ENCODE assay signal across 17 cellular contexts in genomic region chr13:99698010-99698815, GRCh38.
DNase-seq lines count a peak whose midpoint lies in the region; ATAC-seq, FAIRE-seq and TF ChIP-seq lines count a peak whose summit lies in the region.
"Had no signal": no experiment of that assay in that cellular context is flagged by ENCODE, and none has a peak within 500 bp of the region (broad histone marks: within the 10 kb centered on the region; RNA-seq: fewer than 3 reads in every experiment).

No MANE protein-coding gene starts in this region.

- H4K20me1 ChIP-seq in HepG2 (ENCODE audit: insufficient read depth, low read length): no peaks in the 10 kb centered on the region

- no TSS peak for BruUV-seq in Caco-2 (replicated peaks; lab: Mats Ljungman, UMichigan)
- no TSS peak for BruUV-seq in HepG2 (replicated peaks; lab: Mats Ljungman, UMichigan)

- no peak overlapping the region for H3K9ac ChIP-seq in HepG2 (ENCODE audit: insufficient read depth, low read depth, low read length)

- no peak overlapping the region for H3K27ac ChIP-seq in HepG2 (ENCODE audit: extremely low read length, insufficient read depth, low read length)
- H3K27ac ChIP-seq: 22Rv1, A549 had no signal

- H3K4me3 Mint-ChIP-seq in nephron progenitor cell: no peak overlapping the region
- no peak overlapping the region for H3K4me3 Mint-ChIP-seq in Caco-2 (ENCODE audit: unreplicated experiment)
- H3K4me3 Mint-ChIP-seq: CD14-positive monocyte; CD4-positive, alpha-beta memory T cell had no signal

- no peak overlapping the region for H2AFZ ChIP-seq in HepG2 (ENCODE audit: low read length)

- TF ChIP-seq POLR2A in HepG2 (IDR thresholded peaks at IDR 0.05; ENCODE audit: insufficient read depth in 1 of 2, low read depth in 2 of 2, low read length in 2 of 2): no peak

- no peak for TF ChIP-seq RAD21 in HepG2 (CRISPR knock-in tag; IDR thresholded peaks at IDR 0.05)

- no peak overlapping the region for H3K4me3 ChIP-seq in Caco-2 (ENCODE audit: low read depth, low read length)
- H3K4me3 ChIP-seq in HepG2 (replicated peaks in 1 of 3; ENCODE audit: insufficient read depth in 1 of 3, low read depth in 2 of 3, low read length in 3 of 3): no peak overlapping the region
- H3K4me3 ChIP-seq: A549 had no signal

- peak overlapping the region; percentile 83 for H3K27ac Mint-ChIP-seq in nephron progenitor cell
- H3K27ac Mint-ChIP-seq in Caco-2 (ENCODE audit: unreplicated experiment): no peak overlapping the region
- H3K27ac Mint-ChIP-seq: CD14-positive monocyte had no signal

- CTCF ChIA-PET in Caco-2 (lab: Charles Lee): no interaction called here
- CTCF ChIA-PET in HepG2 (lab: Yijun Ruan, JAX; ENCODE audit: low intra/inter-chr PET ratio, low total read pairs): no interaction called here

- H3K4me1 Mint-ChIP-seq in nephron progenitor cell (peaks cover 28% of the 10 kb centered on the region), Caco-2 (ENCODE audit: low read depth, unreplicated experiment) (no peaks in the 10 kb centered on the region)
- H3K4me1 Mint-ChIP-seq: CD14-positive monocyte had no signal

- in situ Hi-C loops in HepG2 (cut with HindIII; ENCODE audit: extremely low pct_ligation_motif_present, low pct_unique_long_range_greater_than_20kb): no loop called here

- no peak for FAIRE-seq in HepG2 (lab: Jason Lieb, UNC)
- FAIRE-seq: A549 had no signal

- peaks cover 2% of the 10 kb centered on the region for H3K27me3 Mint-ChIP-seq in nephron progenitor cell (ENCODE audit: low read depth, poor library complexity)
- H3K27me3 Mint-ChIP-seq in Caco-2 (ENCODE audit: insufficient read depth, unreplicated experiment): no peaks in the 10 kb centered on the region
- H3K27me3 Mint-ChIP-seq: CD4-positive, alpha-beta memory T cell had no signal

- H3K27me3 ChIP-seq in Caco-2 (replicated peaks; ENCODE audit: control insufficient read depth, insufficient read depth, low read length) (no peaks in the 10 kb centered on the region), HepG2 (ENCODE audit: control insufficient read depth in 1 of 2, insufficient read depth in 2 of 2, low read length in 2 of 2) (no peaks in the 10 kb centered on the region)

- TF ChIP-seq CTCF in nephron progenitor cell (IDR thresholded peaks at IDR 0.05) (no peak), Caco-2 (IDR thresholded peaks at IDR 0.05; ENCODE audit: insufficient read depth in 1 of 2, low read depth in 1 of 2, low read length in 1 of 2, severe bottlenecking in 1 of 2, unreplicated experiment in 1 of 2) (no peak), HepG2 (CRISPR knock-in tag; IDR thresholded peaks at IDR 0.05) (no peak)

- H3K36me3 Mint-ChIP-seq in nephron progenitor cell (ENCODE audit: low read depth) (no peaks in the 10 kb centered on the region), Caco-2 (ENCODE audit: insufficient read depth, unreplicated experiment) (no peaks in the 10 kb centered on the region)
- H3K36me3 Mint-ChIP-seq: CD14-positive monocyte had no signal

- POLR2A ChIA-PET in Caco-2 (lab: Charles Lee): no interaction called here
- POLR2A ChIA-PET in HepG2 (lab: Yijun Ruan, JAX): no interaction called here

- H3K4me2 ChIP-seq in HepG2 (ENCODE audit: low read depth, low read length): no peak overlapping the region
- H3K4me2 ChIP-seq: A549 had no signal

- H3K9me3 ChIP-seq in Caco-2: no peaks in the 10 kb centered on the region
- no peaks in the 10 kb centered on the region for H3K9me3 ChIP-seq in HepG2 (ENCODE audit: low read length)
- H3K9me3 ChIP-seq: A549 had no signal

- H3K36me3 ChIP-seq in Caco-2 (ENCODE audit: control insufficient read depth, insufficient read depth, low read length) (no peaks in the 10 kb centered on the region), HepG2 (replicated peaks in 1 of 2; ENCODE audit: control insufficient read depth in 1 of 2, insufficient read depth in 2 of 2, low read length in 2 of 2) (no peaks in the 10 kb centered on the region)

- H3K79me2 ChIP-seq in HepG2 (ENCODE audit: insufficient read depth, low read length): no peaks in the 10 kb centered on the region

- ATAC-seq in Right ventricle myocardium superior (ENCODE audit: poor library complexity) (no peak), HepG2 (no peak)
- ATAC-seq: A549, HCT116 had no signal

- TF ChIP-seq EP300 in HepG2 (IDR thresholded peaks at IDR 0.05; ENCODE audit: low read depth in 2 of 2, low read length in 2 of 2) (no peak), HepG2 (CRISPR knock-in tag; IDR thresholded peaks at IDR 0.05; ENCODE audit: borderline replicate concordance) (no peak)

- H3K4me1 ChIP-seq in Caco-2: no peaks in the 10 kb centered on the region
- peaks cover 15% of the 10 kb centered on the region for H3K4me1 ChIP-seq in HepG2 (ENCODE audit: insufficient read depth, low read length)
- H3K4me1 ChIP-seq: A549 had no signal

- WGBS in HepG2 (ENCODE audit: low lambda C conversion rate): 61% methylated on average over 8 of the region's 8 CpGs

- no peaks in the 10 kb centered on the region for H3K9me3 Mint-ChIP-seq in nephron progenitor cell
- no peaks in the 10 kb centered on the region for H3K9me3 Mint-ChIP-seq in Caco-2 (ENCODE audit: unreplicated experiment)
- H3K9me3 Mint-ChIP-seq: CD14-positive monocyte; CD4-positive, alpha-beta memory T cell had no signal

- DNase-seq in NCI-H2171 treated with DMSO at 0.1 percent for 48 hours (lab: John Stamatoyannopoulos, UW) (peak; percentile 13), NCI-H2171 (lab: John Stamatoyannopoulos, UW) (no peak), NCI-H69 (lab: John Stamatoyannopoulos, UW) (peak; percentile 54), nephron progenitor cell (no peak), NCI-H2196 (lab: John Stamatoyannopoulos, UW; ENCODE audit: unreplicated experiment) (no peak), Caco-2 (no peak), Right ventricle myocardium superior (no peak), HepG2 (ENCODE audit: low spot score) (no peak)
- DNase-seq: AML-193; Calu3; CD4-positive, alpha-beta memory T cell; DMS79 treated with DMSO at 0.1 percent for 48 hours; GF-D8 had no signal

- intact Hi-C loops in Caco-2 (cut with micrococcal nuclease; ENCODE audit: unreplicated experiment) (no loop called here), Right ventricle myocardium superior (cut with DNase I) (no loop called here), HepG2 (cut with micrococcal nuclease; ENCODE audit: unreplicated experiment) (no loop called here)

TF ChIP-seq in HepG2, 621 proteins besides CTCF, POLR2A, EP300 and RAD21 (continues in another document):
- TF ChIP-seq MBD4 (IDR thresholded peaks at IDR 0.05; ENCODE audit: borderline replicate concordance, low read length) (no peak), RFX5 (IDR thresholded peaks at IDR 0.05; ENCODE audit: low read depth, low read length) (no peak), ZSCAN22 (CRISPR knock-in tag; IDR thresholded peaks at IDR 0.05) (no peak), PLRG1 (conservative IDR thresholded peaks at IDR 0.05) (no peak), ZNF407 (CRISPR knock-in tag; IDR thresholded peaks at IDR 0.05; ENCODE audit: not compliant biosample characterization) (no peak), YEATS4 (CRISPR knock-in tag; IDR thresholded peaks at IDR 0.05; ENCODE audit: borderline replicate concordance) (no peak)

Comparison
In these comparisons a context has a peak if more than half of its experiments do, and no peak if none do; other contexts are left out.
1. DNase-seq: peak in NCI-H2171 treated with DMSO at 0.1 percent for 48 hours (single experiment) and NCI-H69 (single experiment); none in NCI-H2171 (single experiment), nephron progenitor cell (single experiment), NCI-H2196 (single experiment), Caco-2 (0 of 2), Right ventricle myocardium superior (single experiment) and HepG2 (single experiment).